In the genomic region with DNA sequence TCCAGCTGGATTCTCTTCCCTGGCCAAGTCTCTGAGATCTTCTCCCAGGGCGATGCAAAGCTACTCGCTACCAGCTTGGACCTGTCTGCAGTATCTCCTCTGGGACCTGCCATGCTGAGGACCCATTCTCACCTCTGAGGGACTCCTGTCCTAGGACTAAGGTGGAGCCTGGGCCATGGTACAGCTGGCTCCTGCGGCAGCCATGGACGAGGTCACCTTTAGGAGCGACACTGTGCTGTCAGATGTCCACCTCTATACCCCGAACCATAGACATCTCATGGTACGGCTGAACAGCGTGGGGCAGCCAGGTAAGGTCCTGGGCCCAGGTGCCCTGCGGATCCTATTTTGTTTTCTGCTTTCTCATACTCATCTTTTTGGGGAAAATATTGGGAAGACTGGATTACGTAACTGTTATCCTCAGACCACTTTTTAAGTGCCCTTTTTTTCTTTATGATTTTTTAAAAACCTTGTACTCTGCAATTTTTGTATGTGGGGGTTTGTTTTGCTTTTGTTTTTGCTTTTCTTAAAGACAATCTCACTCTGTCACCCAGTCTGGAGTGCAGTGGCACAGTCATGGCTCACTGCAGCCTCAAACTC, we compare ENCODE assay signal across 16 cellular contexts. TPM values are rescaled to one million over a fixed set of nuclear protein-coding genes. Genes with fewer than 3 reads are reported as not detected.
DNase-seq lines count a peak whose midpoint lies in the region; ATAC-seq and TF ChIP-seq lines count a peak whose summit lies in the region.
"Had no signal": no experiment of that assay in that cellular context is flagged by ENCODE, and none has a peak within 500 bp of the region (broad histone marks: within the 10 kb centered on the region; RNA-seq: fewer than 3 reads in every experiment).

No MANE protein-coding gene starts in this region.

- peak overlapping the region in 4 of 11 experiments; percentile 13 to 32 (median 24); a peak in 2 of 22 replicates for H3K9ac ChIP-seq in BLaER1 treated with 17β-estradiol and CSF1 and Interleukin-3, amounts not matched to agents 10 nM and 100 nM
- H3K9ac ChIP-seq in IMR-90 (ENCODE audit: low read depth, low read length), result no peak overlapping the region
- H3K9ac ChIP-seq: GM23248 had no signal

- DNase-seq in IMR-90 (no peak), spleen (peak; percentile 62), NOMO-1 (lab: John Stamatoyannopoulos, UW; ENCODE audit: unreplicated experiment in 2 of 2) (no peak), WTC11 (ENCODE audit: low spot score) (no peak), NCI-H510A treated with DMSO at 0.1 percent for 48 hours (lab: John Stamatoyannopoulos, UW) (no peak)
- DNase-seq: Calu3; CD4-positive, alpha-beta memory T cell; COR-L47; DMS153; DND-41; GM23248; H7; HCEC 1CT had no signal

- no peak overlapping the region for H2AFZ ChIP-seq in IMR-90 (replicated peaks; ENCODE audit: low read length, poor library complexity)
- H2AFZ ChIP-seq: GM23248 had no signal

- peaks cover 69 to 89% (median 80%) of the 10 kb centered on the region in 10 experiments for H3K4me1 ChIP-seq in BLaER1 treated with 17β-estradiol and CSF1 and Interleukin-3, amounts not matched to agents 10 nM and 100 nM
- H3K4me1 ChIP-seq in IMR-90 (ENCODE audit: control insufficient read depth, insufficient read depth, low read length) (no peaks in the 10 kb centered on the region), spleen (peaks cover 9 to 58% (median 27%) of the 10 kb centered on the region in 6 donors)

- no peak overlapping the region for H2BK120ac ChIP-seq in IMR-90 (ENCODE audit: low read depth, low read length)

- in situ Hi-C loops in IMR-90 (cut with MboI; ENCODE audit: low sequenced_read_pairs), result no loop called here

- no peak overlapping the region for H3K56ac ChIP-seq in IMR-90 (ENCODE audit: extremely low read depth, insufficient read depth, low read length)

- H4K8ac ChIP-seq in IMR-90 (ENCODE audit: low read depth in 2 of 2, low read length in 2 of 2), result no peak overlapping the region

- H3K4me1 Mint-ChIP-seq in WTC11, result peaks cover 9% of the 10 kb centered on the region; the same call in 1 of the 2 replicates

- POLR2A ChIA-PET in IMR-90 (lab: Charles Lee; ENCODE audit: unreplicated experiment), result no interaction called here
- POLR2A ChIA-PET in WTC11 (lab: Charles Lee), result no interaction called here

- H3K9me3 Mint-ChIP-seq in WTC11, result no peaks in the 10 kb centered on the region
- H3K9me3 Mint-ChIP-seq: CD4-positive, alpha-beta memory T cell had no signal

- intact Hi-C loops in IMR-90 (cut with micrococcal nuclease), result no loop called here
- intact Hi-C loops in spleen (cut with DNase I; ENCODE audit: low total_unique reads), result no loop called here

- H3K36me3 ChIP-seq in BLaER1 treated with 17β-estradiol and CSF1 and Interleukin-3, amounts not matched to agents 10 nM and 100 nM, result peaks cover 65 to 76% (median 69%) of the 10 kb centered on the region in 11 experiments
- peaks cover 50% of the 10 kb centered on the region for H3K36me3 ChIP-seq in IMR-90 (ENCODE audit: control insufficient read depth, insufficient read depth, low read length)
- H3K36me3 ChIP-seq in spleen, result peaks cover 0 to 66% (median 53%) of the 10 kb centered on the region in 6 donors

- H2BK15ac ChIP-seq in IMR-90 (ENCODE audit: low read depth, low read length), result no peak overlapping the region

- no peaks in the 10 kb centered on the region for H3K27me3 Mint-ChIP-seq in WTC11 (ENCODE audit: low read depth)
- H3K27me3 Mint-ChIP-seq: CD4-positive, alpha-beta memory T cell had no signal

- TF ChIP-seq CTCF in IMR-90 (conservative IDR thresholded peaks at IDR 0.05; ENCODE audit: low read depth, low read length) (no peak), spleen (IDR thresholded peaks at IDR 0.05 in 8 of 11, conservative IDR thresholded peaks at IDR 0.05 in 3 of 11) (no peak), WTC11 (IDR thresholded peaks at IDR 0.05) (no peak)

- peaks cover 50% of the 10 kb centered on the region for H3K36me3 Mint-ChIP-seq in WTC11

- no peak for TF ChIP-seq POLR2A in IMR-90 (IDR thresholded peaks at IDR 0.05; ENCODE audit: low read depth, low read length)
- TF ChIP-seq POLR2A in spleen (IDR thresholded peaks at IDR 0.05), result no peak

- CTCF ChIA-PET in IMR-90 (lab: Yijun Ruan, JAX), result no interaction called here
- CTCF ChIA-PET in WTC11 (lab: Charles Lee), result interaction anchor here (4.0 kb wide), 1 partner anchor 10 kb away, joined by 17 read pairs; no protein-coding TSS in a partner anchor

- peaks cover 0 to 83% (median 66%) of the 10 kb centered on the region in 11 experiments; a peak in 18 of 22 replicates for H4K20me1 ChIP-seq in BLaER1 treated with 17β-estradiol and CSF1 and Interleukin-3, amounts not matched to agents 10 nM and 100 nM
- peaks cover 7% of the 10 kb centered on the region; the same call in 1 of the 2 replicates for H4K20me1 ChIP-seq in IMR-90 (ENCODE audit: insufficient read depth, low read length)

- no peak overlapping the region for H2BK20ac ChIP-seq in IMR-90 (ENCODE audit: low read depth, low read length)

- no peaks in the 10 kb centered on the region for H3K27me3 ChIP-seq in BLaER1 treated with 17β-estradiol and CSF1 and Interleukin-3, amounts not matched to agents 10 nM and 100 nM
- H3K27me3 ChIP-seq in IMR-90 (ENCODE audit: control insufficient read depth, insufficient read depth, low read length) (no peaks in the 10 kb centered on the region), spleen (replicated peaks in 1 of 7) (no peaks in the 10 kb centered on the region)

- no peak overlapping the region for H3K18ac ChIP-seq in IMR-90 (ENCODE audit: low read depth, low read length)

- no peak overlapping the region for H3K14ac ChIP-seq in IMR-90 (replicated peaks; ENCODE audit: low read depth, low read length)

- H4K91ac ChIP-seq in IMR-90 (ENCODE audit: insufficient read depth, low read depth, low read length), result no peak overlapping the region

- H3K9me1 ChIP-seq in IMR-90 (ENCODE audit: insufficient read depth, low read length), result peaks cover 3% of the 10 kb centered on the region; the same call in 1 of the 2 replicates

- H2AK5ac ChIP-seq in IMR-90 (ENCODE audit: low read depth, low read length), result no peak overlapping the region

- no TSS peak for BruUV-seq in IMR-90 (replicated peaks; lab: Mats Ljungman, UMichigan)

- dilution Hi-C loops in IMR-90 (cut with HindIII; ENCODE audit: low sequenced_read_pairs, unreplicated experiment), result no loop called here

- no peak overlapping the region for H2BK5ac ChIP-seq in IMR-90 (ENCODE audit: low read depth, low read length, poor library complexity, severe bottlenecking)

- TF ChIP-seq RAD21 in IMR-90 (IDR thresholded peaks at IDR 0.05; ENCODE audit: low read length), result no peak

- H3K4me3 Mint-ChIP-seq in WTC11, result no peak overlapping the region

- no peaks in the 10 kb centered on the region for H3K9me3 ChIP-seq in BLaER1 treated with 17β-estradiol and CSF1 and Interleukin-3, amounts not matched to agents 10 nM and 100 nM (replicated peaks in 1 of 11)
- H3K9me3 ChIP-seq in IMR-90 (ENCODE audit: control insufficient read depth, insufficient read depth, low read length) (no peaks in the 10 kb centered on the region), spleen (no peaks in the 10 kb centered on the region)

- no peak overlapping the region for H3K27ac Mint-ChIP-seq in WTC11
- H3K27ac Mint-ChIP-seq: CD4-positive, alpha-beta memory T cell had no signal

- no peak overlapping the region for H3K4ac ChIP-seq in IMR-90 (ENCODE audit: low read depth, low read length)

- 95% methylated on average over 4 of the region's 10 CpGs; no CpG with 5 or more reads in 1 of the 2 experiments for WGBS in IMR-90 (ENCODE audit: extremely low coverage in 2 of 2, insufficient read length in 1 of 2), 2 experiments
- 96 to 98% (median 97%) methylated on average over 10 of the region's 10 CpGs for WGBS in spleen, 5 donors

- H3K4me2 ChIP-seq in BLaER1 treated with 17β-estradiol and CSF1 and Interleukin-3, amounts not matched to agents 10 nM and 100 nM, result peak overlapping the region in 8 of 11 experiments; percentile 35 to 96 (median 86); a peak in 17 of 22 replicates
- H3K4me2 ChIP-seq in IMR-90 (ENCODE audit: low read depth, low read length), result no peak overlapping the region

- H3K79me1 ChIP-seq in IMR-90 (ENCODE audit: low read depth in 1 of 2, low read length in 2 of 2), result peaks cover 18 to 41% of the 10 kb centered on the region in 2 experiments

- no peak overlapping the region for H4K5ac ChIP-seq in IMR-90 (ENCODE audit: low read depth, low read length)

- no peak overlapping the region for H2AK9ac ChIP-seq in IMR-90 (replicated peaks; ENCODE audit: low read depth, low read length, poor library complexity)

- H3K27ac ChIP-seq in BLaER1 treated with 17β-estradiol and CSF1 and Interleukin-3, amounts not matched to agents 10 nM and 100 nM, result peak overlapping the region in 1 of 11 experiments; percentile 29; a peak in 1 of 22 replicates
- H3K27ac ChIP-seq in IMR-90 (ENCODE audit: insufficient read depth, low read length) (no peak overlapping the region), spleen (no peak overlapping the region)
- H3K27ac ChIP-seq: GM23248 had no signal

- ATAC-seq in IMR-90 (ENCODE audit: low read depth) (no peak), WTC11 (no peak)

- H3K23ac ChIP-seq in IMR-90 (ENCODE audit: low read depth, low read length), result no peak overlapping the region

- H3K4me3 ChIP-seq in BLaER1 treated with 17β-estradiol and CSF1 and Interleukin-3, amounts not matched to agents 10 nM and 100 nM, result no peak overlapping the region
- H3K4me3 ChIP-seq in IMR-90 (ENCODE audit: insufficient read depth, low read depth, low read length) (no peak overlapping the region), spleen (no peak overlapping the region)
- H3K4me3 ChIP-seq: GM23248 had no signal

TF ChIP-seq in WTC11, 78 proteins besides CTCF, POLR2A, EP300 and RAD21 (continues in another document):
- TF ChIP-seq SMAD3 (CRISPR knock-in tag; IDR thresholded peaks at IDR 0.05; ENCODE audit: borderline replicate concordance), result no peak

RNA-seq across cellular contexts. Expression of gene METTL22, which starts 4.1 kb away (rescaled TPM):
- total RNA-seq in IMR-90 (2012; rRNA removed), result 27.2 and 38.3 TPM in 2 replicates
- polyA plus RNA-seq in IMR-90 (2012; rRNA removed), result 51.2 and 55.5 TPM in 2 replicates
- 44.3 and 53.4 TPM in 2 replicates for polyA plus RNA-seq in IMR-90 (2012; cell fraction: cytosol; rRNA removed)
- 130 and 132 TPM in 2 replicates for polyA plus RNA-seq in IMR-90 (2012; cell fraction: nucleus; rRNA removed; ENCODE audit: low replicate concordance)
- 10 to 100 TPM; 35.7 to 58.8 (median 47.5) TPM for total RNA-seq in spleen
- 10 to 100 TPM; 14.8 to 23.7 (median 22.2) TPM for polyA plus RNA-seq in spleen
- total RNA-seq in WTC11 (2021), result 48.1 to 82.0 TPM (median 52.9 TPM) in 3 replicates

RNA-seq across cellular contexts. Expression of gene TMEM114, which starts 35.3 kb away (rescaled TPM):
- not detected in 2 replicates for total RNA-seq in IMR-90 (2012; rRNA removed)
- not detected in 2 replicates for polyA plus RNA-seq in IMR-90 (2012; rRNA removed)
- polyA plus RNA-seq in IMR-90 (2012; cell fraction: cytosol; rRNA removed), result not detected in 2 replicates
- polyA plus RNA-seq in IMR-90 (2012; cell fraction: nucleus; rRNA removed; ENCODE audit: low replicate concordance), result not detected in 2 replicates
- not detected for total RNA-seq in spleen
- polyA plus RNA-seq in spleen, result not detected
- 0.37 to 1.1 TPM (median 0.60 TPM) in 3 replicates for total RNA-seq in WTC11 (2021)
- total RNA-seq: A172; Calu3; CD4-positive, alpha-beta memory T cell; GM23248; H7 had no signal
- polyA plus RNA-seq: BJ; CD4-positive, alpha-beta memory T cell; GM23248 had no signal

RNA-seq across cellular contexts. Expression of gene ABAT, which starts 48.8 kb away (rescaled TPM):
- total RNA-seq in IMR-90 (2012; rRNA removed) (4.4 and 4.5 TPM in 2 replicates), spleen (10 to 100 TPM in 2 of 7 donors, 1 to 10 TPM in 5; 6.2 to 13.5 (median 9.0) TPM), WTC11 (2021) (4.4 to 6.6 TPM (median 5.4 TPM) in 3 replicates)
- polyA plus RNA-seq in IMR-90 (2012; rRNA removed) (6.1 and 6.9 TPM in 2 replicates), spleen (1 to 10 TPM; 3.9 to 6.2 (median 5.1) TPM)
- polyA plus RNA-seq in IMR-90 (2012; cell fraction: cytosol; rRNA removed), result 3.0 and 4.0 TPM in 2 replicates
- polyA plus RNA-seq in IMR-90 (2012; cell fraction: nucleus; rRNA removed; ENCODE audit: low replicate concordance), result 3.9 and 7.6 TPM in 2 replicates
